In genomic region chr1:1033731-1034437, GRCh38 we compare ENCODE assay signal across 9 cellular contexts. TPM values are rescaled to one million over a fixed set of nuclear protein-coding genes. Genes with fewer than 3 reads are reported as not detected.
DNase-seq lines count a peak whose midpoint lies in the region; ATAC-seq and TF ChIP-seq lines count a peak whose summit lies in the region.
"Had no signal": no experiment of that assay in that cellular context is flagged by ENCODE, and none has a peak within 500 bp of the region (broad histone marks: within the 10 kb centered on the region; RNA-seq: fewer than 3 reads in every experiment).

No MANE protein-coding gene starts in this region.

- H3K4me1 ChIP-seq in breast epithelium (peaks cover 6 to 7% of the 10 kb centered on the region in 2 donors), iPS-20b (ENCODE audit: insufficient read depth, low read length) (peaks cover 3% of the 10 kb centered on the region; the same call in 1 of the 2 replicates), thymus (ENCODE audit: control insufficient read depth, insufficient read depth, low read length) (peaks cover 7% of the 10 kb centered on the region)

- no peak overlapping the region for H3K4me3 Mint-ChIP-seq in MCF 10A (ENCODE audit: unreplicated experiment)
- H3K4me3 Mint-ChIP-seq in activated T-helper 17 cell treated with anti-CD3 and anti-CD28 coated beads, Interleukin-2, amount 50 U/mL, for 72 hours: peak overlapping the region; percentile 32

- no peaks in the 10 kb centered on the region for H3K4me1 Mint-ChIP-seq in MCF 10A (ENCODE audit: insufficient read depth, unreplicated experiment)
- H3K4me1 Mint-ChIP-seq in activated T-helper 17 cell treated with anti-CD3 and anti-CD28 coated beads, Interleukin-2, amount 50 U/mL, for 72 hours: peaks cover 5% of the 10 kb centered on the region

- 2% methylated on average over 71 of the region's 71 CpGs for WGBS in thymus

- CTCF ChIA-PET in MCF 10A (lab: Yijun Ruan, JAX): no interaction called here

- no peak overlapping the region for H3K27ac Mint-ChIP-seq in MCF 10A (ENCODE audit: low read depth, unreplicated experiment)
- H3K27ac Mint-ChIP-seq in activated T-helper 17 cell treated with anti-CD3 and anti-CD28 coated beads, Interleukin-2, amount 50 U/mL, for 72 hours: no peak overlapping the region

- no peak for TF ChIP-seq POLR2A in breast epithelium (IDR thresholded peaks at IDR 0.05)

- no peak overlapping the region for H3K27ac ChIP-seq in breast epithelium
- H3K27ac ChIP-seq in iPS-20b (ENCODE audit: low read length): no peak overlapping the region
- no peak overlapping the region for H3K27ac ChIP-seq in thymus (ENCODE audit: low read depth)
- H3K27ac ChIP-seq: HL-60 had no signal

- intact Hi-C loops in breast epithelium (cut with DNase I; ENCODE audit: low total_unique reads): no loop called here
- intact Hi-C loops in MCF 10A (cut with micrococcal nuclease): no loop called here

- H3K9me3 ChIP-seq in breast epithelium (no peaks in the 10 kb centered on the region), iPS-20b (ENCODE audit: insufficient read depth, low read depth, low read length) (no peaks in the 10 kb centered on the region), thymus (ENCODE audit: control insufficient read depth) (no peaks in the 10 kb centered on the region)

- POLR2A ChIA-PET in MCF 10A (lab: Yijun Ruan, JAX): no interaction called here

- DNase-seq in breast epithelium (ENCODE audit: low spot score in 2 of 2) (no peak), MCF 10A (ENCODE audit: unreplicated experiment) (no peak), NCI-H1436 (lab: John Stamatoyannopoulos, UW) (no peak), H4 (ENCODE audit: low spot score) (no peak)

- no TSS peak for BruUV-seq in MCF 10A (replicated peaks; lab: Mats Ljungman, UMichigan)

- H3K9ac ChIP-seq in iPS-20b (ENCODE audit: low read depth, low read length): no peak overlapping the region; the same call in 1 of the 2 replicates

- no peaks in the 10 kb centered on the region for H3K27me3 Mint-ChIP-seq in MCF 10A (ENCODE audit: insufficient read depth, unreplicated experiment)
- peaks cover 18% of the 10 kb centered on the region for H3K27me3 Mint-ChIP-seq in activated T-helper 17 cell treated with anti-CD3 and anti-CD28 coated beads, Interleukin-2, amount 50 U/mL, for 72 hours

- H3K36me3 Mint-ChIP-seq in MCF 10A (ENCODE audit: insufficient read depth, unreplicated experiment): peaks cover 17% of the 10 kb centered on the region
- H3K36me3 Mint-ChIP-seq in activated T-helper 17 cell treated with anti-CD3 and anti-CD28 coated beads, Interleukin-2, amount 50 U/mL, for 72 hours (ENCODE audit: low read depth): no peaks in the 10 kb centered on the region

- H3K9me3 Mint-ChIP-seq in MCF 10A (ENCODE audit: unreplicated experiment): no peaks in the 10 kb centered on the region
- no peaks in the 10 kb centered on the region for H3K9me3 Mint-ChIP-seq in activated T-helper 17 cell treated with anti-CD3 and anti-CD28 coated beads, Interleukin-2, amount 50 U/mL, for 72 hours

- no peak for TF ChIP-seq CTCF in breast epithelium (IDR thresholded peaks at IDR 0.05)
- no peak for TF ChIP-seq CTCF in MCF 10A (IDR thresholded peaks at IDR 0.05; ENCODE audit: unreplicated experiment)

- H3K27me3 ChIP-seq in breast epithelium: no peaks in the 10 kb centered on the region
- H3K27me3 ChIP-seq in iPS-20b (ENCODE audit: insufficient read depth, low read length): peaks cover 54% of the 10 kb centered on the region
- H3K27me3 ChIP-seq in thymus (ENCODE audit: control insufficient read depth, insufficient read depth): peaks cover 55% of the 10 kb centered on the region

- H3K36me3 ChIP-seq in breast epithelium: no peaks in the 10 kb centered on the region
- 0 out of 2 replicates have a peak, but pooled peaks cover 6% of the 10 kb centered on the region for H3K36me3 ChIP-seq in iPS-20b (ENCODE audit: insufficient read depth, low read depth, low read length)
- H3K36me3 ChIP-seq in thymus (ENCODE audit: control insufficient read depth, insufficient read depth): no peaks in the 10 kb centered on the region

- peak overlapping the region; percentile 23 to 71 (median 55) for H3K4me3 ChIP-seq in breast epithelium
- peak overlapping the region; percentile 59; the same call in 1 of the 2 replicates for H3K4me3 ChIP-seq in iPS-20b (ENCODE audit: low read length)
- peak overlapping the region; percentile 57 for H3K4me3 ChIP-seq in thymus (ENCODE audit: low read length)

- ATAC-seq in activated T-helper 17 cell treated with anti-CD3 and anti-CD28 coated beads, Interleukin-2, amount 50 U/mL, for 72 hours (replicated peaks): peak; percentile 25
- ATAC-seq in HG02623 (IDR thresholded peaks at IDR 0.05; ENCODE audit: unreplicated experiment): no peak

RNA-seq across cellular contexts. Expression of gene AGRN, which starts 14.0 kb away (rescaled TPM):
- total RNA-seq in breast epithelium: 10 to 100 TPM in 2 of 3 donors, 1 to 10 TPM in 1; 9.1 to 37.0 (median 30.5) TPM
- total RNA-seq in MCF 10A (2022): 286 and 303 TPM in 2 replicates
- total RNA-seq in activated T-helper 17 cell treated with anti-CD3 and anti-CD28 coated beads, Interleukin-2, amount 50 U/mL, for 72 hours: 10 to 100 TPM; 12.1 to 87.6 TPM
- polyA plus RNA-seq in thymus: 19.2 TPM
- total RNA-seq in H4 (2014; rRNA removed; shearing (Covaris generic)): 37.0 and 52.1 TPM in 2 replicates

RNA-seq across cellular contexts. Expression of gene ISG15, which starts 20.6 kb away (rescaled TPM):
- total RNA-seq in breast epithelium (10 to 100 TPM; 15.5 to 31.5 (median 18.0) TPM), MCF 10A (2022) (7.4 and 8.8 TPM in 2 replicates)
- total RNA-seq in activated T-helper 17 cell treated with anti-CD3 and anti-CD28 coated beads, Interleukin-2, amount 50 U/mL, for 72 hours: 10 to 100 TPM; 13.5 to 36.5 TPM
- polyA plus RNA-seq in thymus: 285 TPM
- total RNA-seq in H4 (2014; rRNA removed; shearing (Covaris generic)): 353 and 452 TPM in 2 replicates

RNA-seq across cellular contexts. Expression of gene HES4, which starts 34.0 kb away (rescaled TPM):
- total RNA-seq in breast epithelium: 10 to 100 TPM in 2 of 3 donors, 1 to 10 TPM in 1; 8.3 to 36.4 (median 34.2) TPM
- 42.1 and 42.6 TPM in 2 replicates for total RNA-seq in MCF 10A (2022)
- 1 to 10 TPM in 1 of 2 donors, not detected in 1; 2.5 TPM for total RNA-seq in activated T-helper 17 cell treated with anti-CD3 and anti-CD28 coated beads, Interleukin-2, amount 50 U/mL, for 72 hours
- polyA plus RNA-seq in thymus: 15.5 TPM
- total RNA-seq in H4 (2014; rRNA removed; shearing (Covaris generic)): 3.6 and 17.7 TPM in 2 replicates

RNA-seq across cellular contexts. Expression of gene RNF223, which starts 40.2 kb away (rescaled TPM):
- total RNA-seq in breast epithelium (1 to 10 TPM in 1 of 3 donors, under 1 TPM in 1, not detected in 1; 0.33 to 2.8 TPM), MCF 10A (2022) (0.30 and 0.37 TPM in 2 replicates)
- total RNA-seq in activated T-helper 17 cell treated with anti-CD3 and anti-CD28 coated beads, Interleukin-2, amount 50 U/mL, for 72 hours: not detected
- 0.37 TPM for polyA plus RNA-seq in thymus
- not detected in 2 replicates for total RNA-seq in H4 (2014; rRNA removed; shearing (Covaris generic))

RNA-seq across cellular contexts. Expression of gene PERM1, which starts 52.0 kb away (rescaled TPM):
- total RNA-seq in breast epithelium (1 to 10 TPM in 1 of 3 donors, under 1 TPM in 1, not detected in 1; 0.33 to 1.9 TPM), MCF 10A (2022) (not detected in 2 replicates)
- total RNA-seq in activated T-helper 17 cell treated with anti-CD3 and anti-CD28 coated beads, Interleukin-2, amount 50 U/mL, for 72 hours: not detected
- 0.59 TPM for polyA plus RNA-seq in thymus
- total RNA-seq in H4 (2014; rRNA removed; shearing (Covaris generic)): 0.19 TPM in 1 of 2 replicates, not detected in the other
